ENCODE assay signal across 8 cellular contexts in genomic region chr12:90978117-90978770, GRCh38. TPM values are rescaled to one million over a fixed set of nuclear protein-coding genes. Genes with fewer than 3 reads are reported as not detected.
DNase-seq lines count a peak whose midpoint lies in the region; ATAC-seq and TF ChIP-seq lines count a peak whose summit lies in the region.

No MANE protein-coding gene starts in this region.

- H3K27me3 ChIP-seq in foreskin keratinocyte, result no peaks in the 10 kb centered on the region

- DNase-seq in GM12865 (ENCODE audit: low read depth), result peak; percentile 46
- DNase-seq in KG1 (lab: John Stamatoyannopoulos, UW), result peak; percentile 11
- peak in 1 of 2 donors; percentile 49 for DNase-seq in foreskin keratinocyte
- DNase-seq in renal cortical epithelial cell (ENCODE audit: low read depth), result peak; percentile 77
- DNase-seq in activated CD4-positive, alpha-beta T cell treated with anti-CD3 and anti-CD28 coated beads for 4 hours, result no peak

- H3K4me1 ChIP-seq in foreskin keratinocyte, result peaks cover 14% of the 10 kb centered on the region

- TF ChIP-seq CTCF in GM12865 (IDR thresholded peaks at IDR 0.05; ENCODE audit: insufficient read depth, low read depth, low read length, missing control alignments) (peak; percentile 60), foreskin keratinocyte (conservative IDR thresholded peaks at IDR 0.05) (peak; percentile 84)

- H3K4me3 ChIP-seq in GM12865 (ENCODE audit: low read depth, low read length), result no peak overlapping the region

- ATAC-seq in GM21619 (IDR thresholded peaks at IDR 0.05; ENCODE audit: unreplicated experiment) (peak; percentile 95), SK-N-SH treated with all-trans-retinoic acid at 6 μM for 48 hours (peak; percentile 98), foreskin keratinocyte (peak; percentile 71), HG03045 (IDR thresholded peaks at IDR 0.05; ENCODE audit: unreplicated experiment) (no peak)

- H3K27ac ChIP-seq in foreskin keratinocyte, result no peak overlapping the region

TF ChIP-seq in SK-N-SH treated with all-trans-retinoic acid at 6 μM for 48 hours, 23 proteins besides CTCF, POLR2A, EP300 and RAD21:
- TF ChIP-seq ZC3H10 (CRISPR knock-in tag; IDR thresholded peaks at IDR 0.05), result no peak
- TF ChIP-seq RARB (CRISPR knock-in tag; IDR thresholded peaks at IDR 0.05), result no peak
- no peak for TF ChIP-seq ARNTL (CRISPR knock-in tag; IDR thresholded peaks at IDR 0.05; ENCODE audit: borderline replicate concordance, low read depth)
TF ChIP-seq in SK-N-SH treated with all-trans-retinoic acid at 6 μM for 48 hours: peak in this region for 0.

RNA-seq across cellular contexts. Expression of gene CCER1, which starts 23.3 kb away (rescaled TPM):
- total RNA-seq in foreskin keratinocyte (not detected in 2 replicates), renal cortical epithelial cell (not detected in 2 replicates)
- not detected in 2 replicates for polyA plus RNA-seq in foreskin keratinocyte

RNA-seq across cellular contexts. Expression of gene EPYC, which starts 26.5 kb away (rescaled TPM):
- not detected in 2 replicates for total RNA-seq in foreskin keratinocyte
- not detected in 2 replicates for polyA plus RNA-seq in foreskin keratinocyte
- total RNA-seq in renal cortical epithelial cell, result not detected in 2 replicates

Comparison
In these comparisons a context has a peak if more than half of its experiments do, and no peak if none do; other contexts are left out.
1. DNase-seq: peak in GM12865 (single experiment), KG1 (single experiment) and renal cortical epithelial cell (single experiment); none in activated CD4-positive, alpha-beta T cell treated with anti-CD3 and anti-CD28 coated beads for 4 hours (0 of 2).